Comparison of ENCODE assay signal across 8 cellular contexts in the genomic region with DNA sequence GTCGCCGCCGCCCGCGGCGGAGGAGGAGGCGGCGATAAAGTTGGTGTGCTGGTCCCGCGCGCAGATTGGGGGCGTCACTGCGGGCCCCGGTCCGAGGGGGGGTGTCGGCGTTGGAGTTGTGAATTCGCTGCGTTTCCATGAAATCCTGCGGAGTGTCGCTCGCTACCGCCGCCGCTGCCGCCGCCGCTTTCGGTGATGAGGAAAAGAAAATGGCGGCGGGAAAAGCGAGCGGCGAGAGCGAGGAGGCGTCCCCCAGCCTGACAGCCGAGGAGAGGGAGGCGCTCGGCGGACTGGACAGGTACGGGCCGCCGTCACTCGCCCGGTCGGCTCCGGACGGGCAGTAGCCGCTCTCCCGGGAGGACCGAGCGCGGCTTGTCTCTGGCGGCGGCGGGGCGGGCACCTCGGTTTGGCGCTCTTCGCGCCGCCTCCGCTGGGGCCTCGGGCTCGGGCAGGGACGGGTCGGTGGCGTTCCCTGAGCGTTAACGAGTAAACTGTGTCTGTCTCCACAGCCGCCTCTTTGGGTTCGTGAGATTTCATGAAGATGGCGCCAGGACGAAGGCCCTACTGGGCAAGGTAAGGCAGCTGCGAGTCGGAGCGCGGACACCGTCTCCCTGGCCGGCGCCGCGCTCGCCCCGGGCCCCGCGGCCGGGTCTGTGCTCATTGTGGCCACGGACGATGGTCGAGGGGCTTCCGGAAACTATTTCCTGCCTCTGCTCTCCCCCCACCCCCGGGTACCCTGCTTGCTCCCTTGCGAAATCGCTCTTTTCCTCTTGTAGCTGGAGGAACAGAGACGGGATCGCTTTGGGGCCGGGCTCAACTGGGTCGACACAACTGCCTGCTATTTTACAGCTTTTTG. TPM values are rescaled to one million over a fixed set of nuclear protein-coding genes. Genes with fewer than 3 reads are reported as not detected.
DNase-seq lines count a peak whose midpoint lies in the region; ATAC-seq and TF ChIP-seq lines count a peak whose summit lies in the region.

No MANE protein-coding gene starts in this region.

- peaks cover 39% of the 10 kb centered on the region for H4K20me1 ChIP-seq in Loucy (ENCODE audit: insufficient read depth, low read length, poor library complexity, severe bottlenecking)

- peak; percentile 19 for DNase-seq in A172 (ENCODE audit: low spot score)
- DNase-seq in WERI-Rb-1 = peak; percentile 60
- peak; percentile 36 to 50 for DNase-seq in breast epithelium (ENCODE audit: low spot score in 2 of 2)
- peak; percentile 68 to 72 (median 71) for DNase-seq in immature natural killer cell
- peak; percentile 92 for DNase-seq in spleen
- DNase-seq in NCI-H1436 (lab: John Stamatoyannopoulos, UW) = no peak

- no peaks in the 10 kb centered on the region for H3F3A ChIP-seq in Loucy (ENCODE audit: low read depth)

- peaks cover 68% of the 10 kb centered on the region for H3K79me2 ChIP-seq in Loucy (ENCODE audit: insufficient read depth, low read length)

- H3K9me3 Mint-ChIP-seq in immature natural killer cell = no peaks in the 10 kb centered on the region

- TF ChIP-seq CTCF in Loucy (conservative IDR thresholded peaks at IDR 0.05; ENCODE audit: low read length) (no peak), WERI-Rb-1 (IDR thresholded peaks at IDR 0.05; ENCODE audit: low read depth, low read length) (no peak), breast epithelium (IDR thresholded peaks at IDR 0.05) (no peak), spleen (IDR thresholded peaks at IDR 0.05 in 8 of 11, conservative IDR thresholded peaks at IDR 0.05 in 3 of 11) (no peak)

- intact Hi-C loops in breast epithelium (cut with DNase I; ENCODE audit: low total_unique reads) = no loop called here
- intact Hi-C loops in spleen (cut with DNase I; ENCODE audit: low total_unique reads) = loop anchor here (5.0 to 10.0 kb wide), 2 partner anchors 199 to 329 kb away; partner anchors contain the start of gene FUNDC1

- H3K4me1 ChIP-seq in Loucy (ENCODE audit: insufficient read depth, low read length, poor library complexity, severe bottlenecking) = peaks cover 6% of the 10 kb centered on the region
- H3K4me1 ChIP-seq in breast epithelium = peaks cover 3 to 11% of the 10 kb centered on the region in 2 donors
- peaks cover 16 to 54% (median 45%) of the 10 kb centered on the region in 6 donors for H3K4me1 ChIP-seq in spleen

- H3K9me2 ChIP-seq in Loucy (replicated peaks; ENCODE audit: low read depth, low read length) = no peaks in the 10 kb centered on the region

- H3K9me3 ChIP-seq in Loucy (ENCODE audit: insufficient read depth, low read depth, low read length) (no peaks in the 10 kb centered on the region), WERI-Rb-1 (ENCODE audit: severe bottlenecking) (no peaks in the 10 kb centered on the region), breast epithelium (no peaks in the 10 kb centered on the region), spleen (no peaks in the 10 kb centered on the region)

- H3K27ac Mint-ChIP-seq in immature natural killer cell = peak overlapping the region; percentile 94 to 99 (median 98)

- H3K4me3 ChIP-seq in Loucy (ENCODE audit: low read length, poor library complexity, severe bottlenecking) = peak overlapping the region; percentile 100
- peak overlapping the region; percentile 97 for H3K4me3 ChIP-seq in WERI-Rb-1 (ENCODE audit: low read depth, low read length)
- H3K4me3 ChIP-seq in breast epithelium = peak overlapping the region; percentile 72 to 97 (median 75)
- peak overlapping the region; percentile 50 to 88 (median 76) for H3K4me3 ChIP-seq in spleen

- whole genome bisulfite sequencing in spleen, 5 donors = 0 to 2% (median 0%) methylated on average over 25 to 99 of the region's 99 CpGs; no CpG with 5 or more reads in 1 of the 5 donors

- peaks cover 11 to 15% (median 12%) of the 10 kb centered on the region in 3 donors for H3K27me3 Mint-ChIP-seq in immature natural killer cell (ENCODE audit: low read depth in 3 of 3)

- peak overlapping the region; percentile 98 for H3K9ac ChIP-seq in Loucy (ENCODE audit: low read depth, low read length, poor library complexity, severe bottlenecking)

- H3K36me3 Mint-ChIP-seq in immature natural killer cell = no peaks in the 10 kb centered on the region

- ATAC-seq in GM18511 (IDR thresholded peaks at IDR 0.05; ENCODE audit: unreplicated experiment) = peak; percentile 11

- peak overlapping the region; percentile 75 for H2AFZ ChIP-seq in Loucy (ENCODE audit: low read length)

- TF ChIP-seq POLR2A in breast epithelium (IDR thresholded peaks at IDR 0.05) (no peak), spleen (IDR thresholded peaks at IDR 0.05) (no peak)

- H3K27ac ChIP-seq in WERI-Rb-1 (peak overlapping the region; percentile 97), breast epithelium (peak overlapping the region; percentile 100), spleen (peak overlapping the region; percentile 98 to 100 (median 99))

- no peaks in the 10 kb centered on the region for H3K36me3 ChIP-seq in Loucy (ENCODE audit: insufficient read depth, low read length)
- H3K36me3 ChIP-seq in WERI-Rb-1 = peaks cover 23% of the 10 kb centered on the region
- no peaks in the 10 kb centered on the region for H3K36me3 ChIP-seq in breast epithelium
- no peaks in the 10 kb centered on the region for H3K36me3 ChIP-seq in spleen

- peak overlapping the region; percentile 97 to 99 (median 98) for H3K4me3 Mint-ChIP-seq in immature natural killer cell

- peaks cover 46 to 60% of the 10 kb centered on the region in 2 donors for H3K4me1 Mint-ChIP-seq in immature natural killer cell

- H3K27me3 ChIP-seq in Loucy (ENCODE audit: insufficient read depth, low read length, poor library complexity, severe bottlenecking) (no peaks in the 10 kb centered on the region), WERI-Rb-1 (ENCODE audit: insufficient read depth, low read depth, severe bottlenecking) (no peaks in the 10 kb centered on the region), breast epithelium (no peaks in the 10 kb centered on the region), spleen (replicated peaks in 1 of 7) (no peaks in the 10 kb centered on the region)

- H3K4me2 ChIP-seq in Loucy (ENCODE audit: low read depth, low read length, poor library complexity, severe bottlenecking) = peak overlapping the region; percentile 91

RNA-seq across cellular contexts. Expression of gene KDM6A, which starts 0.7 kb away (rescaled TPM):
- total RNA-seq in A172 (2014; rRNA removed; shearing (Covaris generic)) = 10.4 and 10.9 TPM in 2 replicates
- 100 to 1,000 TPM in 1 of 3 donors, 10 to 100 TPM in 2; 27.4 to 109 (median 65.5) TPM for total RNA-seq in breast epithelium
- 10 to 100 TPM in 2 of 3 donors, 1 to 10 TPM in 1; 8.1 to 24.8 (median 14.5) TPM for polyA plus RNA-seq in immature natural killer cell
- total RNA-seq in spleen = 10 to 100 TPM; 32.1 to 68.2 (median 51.2) TPM
- polyA plus RNA-seq in spleen = 10 to 100 TPM in 1 of 3 donors, 1 to 10 TPM in 2; 8.0 to 16.0 (median 8.2) TPM

RNA-seq across cellular contexts. Expression of gene DUSP21, which starts 29.8 kb away (rescaled TPM):
- total RNA-seq in A172 (2014; rRNA removed; shearing (Covaris generic)) = not detected in 2 replicates
- total RNA-seq in breast epithelium (not detected), spleen (not detected)
- polyA plus RNA-seq in immature natural killer cell (not detected), spleen (not detected)
